1 cellular context compared by ENCODE assay signal in the genomic region with DNA sequence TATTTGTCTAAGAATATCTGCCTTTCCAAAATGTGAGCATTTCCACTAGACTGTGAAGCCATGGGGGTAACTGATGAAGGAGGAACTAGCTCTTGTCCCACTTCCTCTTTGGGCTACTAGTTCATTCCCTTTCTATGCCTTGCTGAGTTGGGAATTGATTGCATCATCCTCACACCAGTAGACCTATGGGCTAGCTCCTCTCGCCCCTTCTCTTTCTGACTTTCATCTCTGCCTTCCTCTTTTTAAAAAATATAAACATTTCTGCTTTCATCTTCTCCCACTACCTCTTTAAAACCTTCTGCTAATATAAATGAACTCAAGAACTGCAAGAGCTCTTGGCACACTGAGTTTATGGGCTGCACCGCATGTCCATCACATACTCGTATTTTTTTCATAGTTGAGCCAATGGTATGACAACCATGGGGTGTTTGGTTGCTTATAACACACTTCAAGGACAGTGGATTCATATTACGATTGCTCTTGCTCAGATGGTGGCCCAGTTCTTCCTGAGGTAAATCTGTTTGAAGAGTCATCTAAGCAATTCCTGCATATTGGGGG.
TF ChIP-seq lines count a peak whose summit lies in the region.

No MANE protein-coding gene starts in this region.

TF ChIP-seq in IMR-90, 13 proteins besides CTCF, POLR2A, EP300 and RAD21:
- TF ChIP-seq FOS (IDR thresholded peaks at IDR 0.05; ENCODE audit: low read depth, low read length) (no peak), SMC3 (IDR thresholded peaks at IDR 0.05; ENCODE audit: low read depth, low read length) (no peak), CEBPB (IDR thresholded peaks at IDR 0.05; ENCODE audit: low read depth, low read length) (peak; percentile 93), MXI1 (IDR thresholded peaks at IDR 0.05; ENCODE audit: borderline replicate concordance, low read depth, low read length) (no peak), RCOR1 (IDR thresholded peaks at IDR 0.05; ENCODE audit: insufficient replicate concordance, low read length) (no peak)
